Comparison of ENCODE assay signal across 8 cellular contexts in genomic region chr17:1829579-1830257, GRCh38. TPM values are rescaled to one million over a fixed set of nuclear protein-coding genes. Genes with fewer than 3 reads are reported as not detected.
DNase-seq lines count a peak whose midpoint lies in the region; ATAC-seq and TF ChIP-seq lines count a peak whose summit lies in the region.

RPA1 (plus strand) TSS chr17:1830005; CDS start chr17:1830094, 89 bp downstream.
A gene with protein sequence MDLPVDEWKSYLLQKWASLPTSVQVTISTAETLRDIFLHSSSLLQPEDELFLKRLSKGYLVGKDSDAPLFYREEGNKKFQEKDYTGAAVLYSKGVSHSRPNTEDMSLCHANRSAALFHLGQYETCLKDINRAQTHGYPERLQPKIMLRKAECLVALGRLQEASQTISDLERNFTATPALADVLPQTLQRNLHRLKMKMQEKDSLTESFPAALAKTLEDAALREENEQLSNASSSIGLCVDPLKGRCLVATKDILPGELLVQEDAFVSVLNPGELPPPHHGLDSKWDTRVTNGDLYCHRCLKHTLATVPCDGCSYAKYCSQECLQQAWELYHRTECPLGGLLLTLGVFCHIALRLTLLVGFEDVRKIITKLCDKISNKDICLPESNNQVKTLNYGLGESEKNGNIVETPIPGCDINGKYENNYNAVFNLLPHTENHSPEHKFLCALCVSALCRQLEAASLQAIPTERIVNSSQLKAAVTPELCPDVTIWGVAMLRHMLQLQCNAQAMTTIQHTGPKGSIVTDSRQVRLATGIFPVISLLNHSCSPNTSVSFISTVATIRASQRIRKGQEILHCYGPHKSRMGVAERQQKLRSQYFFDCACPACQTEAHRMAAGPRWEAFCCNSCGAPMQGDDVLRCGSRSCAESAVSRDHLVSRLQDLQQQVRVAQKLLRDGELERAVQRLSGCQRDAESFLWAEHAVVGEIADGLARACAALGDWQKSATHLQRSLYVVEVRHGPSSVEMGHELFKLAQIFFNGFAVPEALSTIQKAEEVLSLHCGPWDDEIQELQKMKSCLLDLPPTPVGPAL (minus strand): TSS chr17:1829902. CDS start chr17:1827994, 1,908 bp downstream.

- WGBS in right lobe of liver (ENCODE audit: insufficient coverage, low coverage, low lambda C conversion rate, missing lambda C conversion rate): 0% methylated on average over 9 of the region's 83 CpGs

- ATAC-seq in HG03378 (IDR thresholded peaks at IDR 0.05; ENCODE audit: unreplicated experiment) (peak; percentile 48), right lobe of liver (peak; percentile 99 to 100 (median 100))

- peaks cover 2% of the 10 kb centered on the region for H3K36me3 ChIP-seq in BJ (ENCODE audit: control insufficient read depth, insufficient read depth, low read length)
- H3K36me3 ChIP-seq in right lobe of liver: peaks cover 0 to 18% (median 5%) of the 10 kb centered on the region in 4 donors

- peak; percentile 20 for DNase-seq in BJ (ENCODE audit: low read depth)
- peak; percentile 89 for DNase-seq in NCI-H69 (lab: John Stamatoyannopoulos, UW)
- peak; percentile 76 to 78 for DNase-seq in activated CD4-positive, alpha-beta T cell treated with anti-CD3 and anti-CD28 coated beads, Interleukin-2, amount 50 U/mL, for 4 hours
- peak; percentile 64 to 92 for DNase-seq in dermis microvascular lymphatic vessel endothelial cell (ENCODE audit: low read depth in 2 of 2)
- DNase-seq in right lobe of liver: peak; percentile 91 to 93 (median 91)
- DNase-seq in stimulated activated CD4-positive, alpha-beta T cell treated with anti-CD3 and anti-CD28 coated beads, Interleukin-4, amount 100 ng/mL, for 1 hour: peak; percentile 88

- no peak for TF ChIP-seq CTCF in BJ (IDR thresholded peaks at IDR 0.05; ENCODE audit: insufficient read depth, low read depth, low read length)
- TF ChIP-seq CTCF in right lobe of liver (IDR thresholded peaks at IDR 0.05): no peak

- H3K4me3 ChIP-seq in BJ (ENCODE audit: low read depth, low read length) (peak within 1 kb of the TSS; percentile 94), right lobe of liver (peak within 1 kb of the TSS; percentile 86 to 93 (median 91))

- no peaks in the 10 kb centered on the region for H3K27me3 ChIP-seq in BJ (ENCODE audit: control insufficient read depth, insufficient read depth, low read length)
- H3K27me3 ChIP-seq in right lobe of liver: no peaks in the 10 kb centered on the region

- intact Hi-C loops in right lobe of liver (cut with DNase I): no loop called here

- peaks cover 0 to 8% (median 4%) of the 10 kb centered on the region in 4 donors for H3K4me1 ChIP-seq in right lobe of liver

- peak within 1 kb of the TSS; percentile 51 to 80 (median 72) for H3K27ac ChIP-seq in right lobe of liver

- CTCF ChIA-PET in BJ (lab: Yijun Ruan, JAX): interaction anchor here (0.6 to 1.2 kb wide), 7 partner anchors 10 to 190 kb away, joined by 3 to 6 read pairs (median 3); partner anchors contain the start of gene WDR81

- POLR2A ChIA-PET in BJ (lab: Charles Lee): interaction anchor here (0.6 kb wide), 4 partner anchors 57 to 342 kb away, joined by 4 to 9 read pairs (median 7); no protein-coding TSS in a partner anchor

- TF ChIP-seq POLR2A in GM19193 (IDR thresholded peaks at IDR 0.05; ENCODE audit: extremely low read depth, insufficient read depth, insufficient read length) (peak; percentile 90), right lobe of liver (IDR thresholded peaks at IDR 0.05) (peak; percentile 84)

- H3K9me3 ChIP-seq in right lobe of liver: no peaks in the 10 kb centered on the region

RNA-seq across cellular contexts. Expression of gene RPA1, which starts in this region (rescaled TPM):
- polyA plus RNA-seq in BJ (2011; rRNA removed): 58.8 and 67.9 TPM in 2 replicates
- 27.6 and 38.2 TPM in 2 replicates for polyA minus RNA-seq in BJ (2011; rRNA and poly(A)+ RNA removed)
- 26.6 and 31.1 TPM in 2 replicates for total RNA-seq in dermis microvascular lymphatic vessel endothelial cell
- total RNA-seq in right lobe of liver: 10 to 100 TPM; 10.9 to 35.5 (median 29.2) TPM

RNA-seq across cellular contexts. Expression of the second gene that starts in this region (rescaled TPM):
- polyA plus RNA-seq in BJ (2011; rRNA removed): 4.4 and 4.5 TPM in 2 replicates
- polyA minus RNA-seq in BJ (2011; rRNA and poly(A)+ RNA removed): 7.0 and 10.1 TPM in 2 replicates
- total RNA-seq in dermis microvascular lymphatic vessel endothelial cell (6.8 and 12.1 TPM in 2 replicates), right lobe of liver (1 to 10 TPM; 4.6 to 6.7 (median 6.0) TPM)

Comparison
In these comparisons a context has a peak if more than half of its experiments do, and no peak if none do; other contexts are left out.
1. Peak in every context shown above with its lines: DNase-seq, ATAC-seq, H3K4me3 ChIP-seq and H3K27ac ChIP-seq.
2. DNase-seq: peak in every context shown above with its lines; median percentile 91 in right lobe of liver; 89 in NCI-H69; 88 in stimulated activated CD4-positive, alpha-beta T cell treated with anti-CD3 and anti-CD28 coated beads, Interleukin-4, amount 100 ng/mL, for 1 hour; 78 in dermis microvascular lymphatic vessel endothelial cell; 77 in activated CD4-positive, alpha-beta T cell treated with anti-CD3 and anti-CD28 coated beads, Interleukin-2, amount 50 U/mL, for 4 hours; 20 in BJ.